Comparison of ENCODE assay signal across 8 cellular contexts in the genomic region with DNA sequence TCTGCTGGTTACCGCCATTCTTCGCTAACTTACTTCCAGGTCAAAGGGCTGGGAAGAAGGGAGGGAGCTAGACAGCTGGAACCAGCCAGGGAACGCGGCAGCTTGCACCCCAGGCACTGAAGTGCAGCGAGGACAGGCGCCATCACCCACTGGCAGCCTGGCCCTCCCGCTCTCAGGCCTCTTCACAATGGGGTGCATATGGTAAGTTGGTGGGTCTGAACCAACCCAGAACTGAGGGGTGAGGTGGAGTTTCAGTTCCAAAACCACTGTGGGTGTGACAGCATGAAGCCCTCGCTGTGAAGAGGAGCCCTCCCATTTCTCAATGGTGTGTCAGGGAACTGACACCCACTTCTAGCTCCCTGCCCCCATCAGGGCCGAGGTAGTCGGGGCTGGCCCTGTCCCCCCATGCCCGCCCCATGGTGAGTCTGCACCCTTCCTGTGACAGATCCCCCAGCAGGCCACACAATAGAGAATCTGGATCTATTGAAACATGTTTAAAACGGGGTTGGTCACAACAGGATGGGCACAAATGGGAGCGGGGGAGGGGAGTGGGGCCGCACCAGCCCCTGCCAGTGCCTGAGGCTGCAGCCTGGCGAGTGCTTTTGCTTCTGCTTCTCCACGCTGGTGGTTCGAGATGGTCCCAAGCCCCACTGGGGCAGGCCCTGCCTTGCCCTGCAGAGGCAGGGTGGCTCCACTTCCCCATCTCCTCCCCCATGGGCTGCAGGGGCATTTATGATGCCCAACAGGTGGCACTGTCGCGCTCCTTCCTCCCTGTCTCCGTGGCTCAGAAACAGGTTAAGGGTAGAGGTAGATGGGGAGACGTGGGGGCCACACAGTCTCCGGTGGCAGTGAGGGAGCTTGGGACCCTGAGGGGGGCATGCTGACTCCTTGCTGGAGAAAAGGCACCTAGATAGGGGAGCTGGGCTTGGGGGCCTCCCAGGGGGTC. TPM values are rescaled to one million over a fixed set of nuclear protein-coding genes. Genes with fewer than 3 reads are reported as not detected.
DNase-seq lines count a peak whose midpoint lies in the region; ATAC-seq and TF ChIP-seq lines count a peak whose summit lies in the region.

No MANE protein-coding gene starts in this region.

- H3K27me3 Mint-ChIP-seq in stimulated activated naive CD8-positive, alpha-beta T cell treated with anti-CD3 and anti-CD28 coated beads, Interleukin-15, Interleukin-2, amounts not matched to agents 100 ng/mL and 50 ng/mL, for 24 hours = no peaks in the 10 kb centered on the region

- peak; percentile 66 for TF ChIP-seq CTCF in choroid plexus epithelial cell (conservative IDR thresholded peaks at IDR 0.05; ENCODE audit: low read depth, low read length)

- peaks cover 74% of the 10 kb centered on the region for H3K4me1 Mint-ChIP-seq in stimulated activated naive CD8-positive, alpha-beta T cell treated with anti-CD3 and anti-CD28 coated beads, Interleukin-15, Interleukin-2, amounts not matched to agents 100 ng/mL and 50 ng/mL, for 24 hours (ENCODE audit: low read depth)

- ATAC-seq in GM21526 (IDR thresholded peaks at IDR 0.05; ENCODE audit: low FRiP score, unreplicated experiment) = peak; percentile 25
- no peak for ATAC-seq in HG02870 (IDR thresholded peaks at IDR 0.05; ENCODE audit: unreplicated experiment)

- H3K4me3 ChIP-seq in choroid plexus epithelial cell (ENCODE audit: low read depth, low read length) = no peak overlapping the region
- H3K4me3 ChIP-seq in mononuclear cell (ENCODE audit: low read length) = peak overlapping the region; percentile 96

- no peaks in the 10 kb centered on the region for H3K9me3 ChIP-seq in mononuclear cell (ENCODE audit: low read depth, low read length)

- peak overlapping the region; percentile 94 for H3K27ac Mint-ChIP-seq in stimulated activated naive CD8-positive, alpha-beta T cell treated with anti-CD3 and anti-CD28 coated beads, Interleukin-15, Interleukin-2, amounts not matched to agents 100 ng/mL and 50 ng/mL, for 24 hours

- no peaks in the 10 kb centered on the region for H3K27me3 ChIP-seq in mononuclear cell (ENCODE audit: insufficient read depth, low read length)

- peak overlapping the region; percentile 88 for H3K4me3 Mint-ChIP-seq in stimulated activated naive CD8-positive, alpha-beta T cell treated with anti-CD3 and anti-CD28 coated beads, Interleukin-15, Interleukin-2, amounts not matched to agents 100 ng/mL and 50 ng/mL, for 24 hours

- peaks cover 63% of the 10 kb centered on the region for H3K4me1 ChIP-seq in mononuclear cell (ENCODE audit: insufficient read depth, low read length)

- DNase-seq in Daoy (ENCODE audit: low read depth) = peak; percentile 51
- DNase-seq in NCI-H1436 (lab: John Stamatoyannopoulos, UW) = peak; percentile 54
- DNase-seq in activated CD4-positive, alpha-beta T cell treated with anti-CD3 and anti-CD28 coated beads for 1 hour = peak; percentile 72
- DNase-seq in choroid plexus epithelial cell (ENCODE audit: low read depth) = peak; percentile 47

- H3K9me3 Mint-ChIP-seq in stimulated activated naive CD8-positive, alpha-beta T cell treated with anti-CD3 and anti-CD28 coated beads, Interleukin-15, Interleukin-2, amounts not matched to agents 100 ng/mL and 50 ng/mL, for 24 hours = no peaks in the 10 kb centered on the region

- H3K36me3 Mint-ChIP-seq in stimulated activated naive CD8-positive, alpha-beta T cell treated with anti-CD3 and anti-CD28 coated beads, Interleukin-15, Interleukin-2, amounts not matched to agents 100 ng/mL and 50 ng/mL, for 24 hours (ENCODE audit: low read depth) = peaks cover 29% of the 10 kb centered on the region

RNA-seq across cellular contexts. Expression of a gene that starts 2.3 kb away (rescaled TPM):
- total RNA-seq in Daoy (2014; rRNA removed; shearing (Covaris generic)) = 32.3 and 41.7 TPM in 2 replicates
- total RNA-seq in mononuclear cell = 274 TPM

RNA-seq across cellular contexts. Expression of a gene that starts 44.0 kb away (rescaled TPM):
- 10.9 and 18.7 TPM in 2 replicates for total RNA-seq in Daoy (2014; rRNA removed; shearing (Covaris generic))
- 37.7 TPM for total RNA-seq in mononuclear cell
